Comparison of ENCODE assay signal across 16 cellular contexts in genomic region chr20:14445902-14446301, GRCh38.
"Had no signal": no experiment of that assay in that cellular context is flagged by ENCODE, and none has a peak within 500 bp of the region (broad histone marks: within the 10 kb centered on the region; RNA-seq: fewer than 3 reads in every experiment).

No MANE protein-coding gene starts in this region.

- H3K9me3 ChIP-seq: esophagus squamous epithelium, stomach, thoracic aorta, transverse colon had no signal

- H3K4me2 ChIP-seq: hepatocyte had no signal

- H3K27me3 ChIP-seq: esophagus squamous epithelium, hepatocyte, stomach, transverse colon had no signal

- H3K27ac ChIP-seq: coronary artery, esophagus squamous epithelium, hepatocyte, stomach, thoracic aorta, transverse colon had no signal

- DNase-seq: effector CD4-positive, alpha-beta T cell; endodermal cell; esophagus squamous epithelium; foreskin melanocyte; head of caudate nucleus; natural killer cell; posterior cingulate gyrus; stimulated activated CD4-positive, alpha-beta T cell treated with anti-CD3 and anti-CD28 coated beads, Interleukin-2, amount 100 ng/mL, for 24 hours; stimulated activated naive CD4-positive, alpha-beta T cell; stomach; substantia nigra; transverse colon had no signal

- H2AFZ ChIP-seq: hepatocyte had no signal

- H3K79me2 ChIP-seq: hepatocyte had no signal

- H3K4me3 ChIP-seq: coronary artery, esophagus squamous epithelium, hepatocyte, stomach, thoracic aorta, transverse colon had no signal

- ATAC-seq: natural killer cell, sciatic nerve had no signal

- H3K4me1 ChIP-seq: esophagus squamous epithelium, stomach, transverse colon had no signal

- H3K36me3 ChIP-seq: esophagus squamous epithelium, stomach, thoracic aorta, transverse colon had no signal
